In genomic region chr17:77445030-77445907, GRCh38 we compare ENCODE assay signal across 8 cellular contexts.
DNase-seq lines count a peak whose midpoint lies in the region; ATAC-seq and TF ChIP-seq lines count a peak whose summit lies in the region.

No MANE protein-coding gene starts in this region.

- no peaks in the 10 kb centered on the region for H3K9me3 Mint-ChIP-seq in dendritic cell treated with granulocyte-macrophage colony-stimulating factor and Interleukin-4, amounts not matched to agents 40 ng/mL and 50 ng/mL, for 4 days
- H3K9me3 Mint-ChIP-seq in naive thymus-derived CD8-positive, alpha-beta T cell, result no peaks in the 10 kb centered on the region

- peak; percentile 34 for ATAC-seq in HG03175 (IDR thresholded peaks at IDR 0.05; ENCODE audit: unreplicated experiment)
- ATAC-seq in activated CD4-positive, CD25-positive, alpha-beta regulatory T cell treated with anti-CD3 and anti-CD28 coated beads, Interleukin-2, amount 50 U/mL, for 24 hours, result peak; percentile 63
- ATAC-seq in naive thymus-derived CD8-positive, alpha-beta T cell, result peak; percentile 60 to 77
- ATAC-seq in GM18870 (IDR thresholded peaks at IDR 0.05; ENCODE audit: unreplicated experiment), result no peak
- ATAC-seq in HG03469 (IDR thresholded peaks at IDR 0.05; ENCODE audit: unreplicated experiment), result no peak

- no peak overlapping the region for H3K4me3 ChIP-seq in tibial artery

- TF ChIP-seq CTCF in tibial artery (IDR thresholded peaks at IDR 0.05), result no peak

- no peaks in the 10 kb centered on the region for H3K27me3 Mint-ChIP-seq in dendritic cell treated with granulocyte-macrophage colony-stimulating factor and Interleukin-4, amounts not matched to agents 40 ng/mL and 50 ng/mL, for 4 days
- peaks cover 0 to 4% (median 0%) of the 10 kb centered on the region in 5 donors for H3K27me3 Mint-ChIP-seq in naive thymus-derived CD8-positive, alpha-beta T cell

- intact Hi-C loops in dendritic cell treated with granulocyte-macrophage colony-stimulating factor and Interleukin-4, amounts not matched to agents 40 ng/mL and 50 ng/mL, for 4 days (cut with micrococcal nuclease), result no loop called here
- intact Hi-C loops in tibial artery (cut with DNase I; ENCODE audit: low total_unique reads), result no loop called here

- H3K36me3 ChIP-seq in tibial artery, result no peaks in the 10 kb centered on the region

- peak overlapping the region; percentile 20 to 28 for H3K27ac ChIP-seq in tibial artery

- POLR2A ChIA-PET in naive thymus-derived CD8-positive, alpha-beta T cell (lab: Charles Lee), result interaction anchor here (0.5 to 74.5 kb wide), 19 partner anchors 13 to 1570 kb away, joined by 3 to 5369 read pairs (median 6); partner anchors contain the start of genes TK1, TMC8 and TNRC6C

- peak; percentile 53 for TF ChIP-seq POLR2A in GM18526 (IDR thresholded peaks at IDR 0.05; ENCODE audit: extremely low read depth, insufficient read length)

- peaks cover 0 to 58% (median 36%) of the 10 kb centered on the region in 4 donors for H3K4me1 ChIP-seq in tibial artery

- peak overlapping the region; percentile 57 for H3K4me3 Mint-ChIP-seq in dendritic cell treated with granulocyte-macrophage colony-stimulating factor and Interleukin-4, amounts not matched to agents 40 ng/mL and 50 ng/mL, for 4 days
- peak overlapping the region; percentile 72 to 99 (median 86) for H3K4me3 Mint-ChIP-seq in naive thymus-derived CD8-positive, alpha-beta T cell

- DNase-seq in naive thymus-derived CD8-positive, alpha-beta T cell, result peak; percentile 67 to 98 (median 88)
- DNase-seq in tibial artery, result peak; percentile 60 to 79

- H3K27me3 ChIP-seq in tibial artery, result no peaks in the 10 kb centered on the region

- H3K27ac Mint-ChIP-seq in dendritic cell treated with granulocyte-macrophage colony-stimulating factor and Interleukin-4, amounts not matched to agents 40 ng/mL and 50 ng/mL, for 4 days, result peak overlapping the region; percentile 87
- H3K27ac Mint-ChIP-seq in naive thymus-derived CD8-positive, alpha-beta T cell, result peak overlapping the region; percentile 93 to 100 (median 99)

- peaks cover 97% of the 10 kb centered on the region for H3K4me1 Mint-ChIP-seq in dendritic cell treated with granulocyte-macrophage colony-stimulating factor and Interleukin-4, amounts not matched to agents 40 ng/mL and 50 ng/mL, for 4 days (ENCODE audit: low read depth)
- peaks cover 60 to 98% (median 96%) of the 10 kb centered on the region in 4 donors for H3K4me1 Mint-ChIP-seq in naive thymus-derived CD8-positive, alpha-beta T cell

- H3K36me3 Mint-ChIP-seq in dendritic cell treated with granulocyte-macrophage colony-stimulating factor and Interleukin-4, amounts not matched to agents 40 ng/mL and 50 ng/mL, for 4 days (ENCODE audit: low read depth), result peaks cover 51% of the 10 kb centered on the region
- peaks cover 0 to 4% (median 1%) of the 10 kb centered on the region in 3 donors for H3K36me3 Mint-ChIP-seq in naive thymus-derived CD8-positive, alpha-beta T cell

- no peaks in the 10 kb centered on the region for H3K9me3 ChIP-seq in tibial artery

Comparison
In these comparisons a context has a peak if more than half of its experiments do, and no peak if none do; other contexts are left out.
1. ATAC-seq: peak in HG03175 (single experiment), activated CD4-positive, CD25-positive, alpha-beta regulatory T cell treated with anti-CD3 and anti-CD28 coated beads, Interleukin-2, amount 50 U/mL, for 24 hours (2 of 2) and naive thymus-derived CD8-positive, alpha-beta T cell (2 of 2); none in GM18870 (single experiment) and HG03469 (single experiment).